8 cellular contexts compared by ENCODE assay signal in genomic region chr9:109110326-109111014, GRCh38. TPM values are rescaled to one million over a fixed set of nuclear protein-coding genes. Genes with fewer than 3 reads are reported as not detected.
A peak's percentile ranks its signal among the peaks of the same experiment; 100 is the strongest.
DNase-seq lines count a peak whose midpoint lies in the region; ATAC-seq lines count a peak whose summit lies in the region.

No MANE protein-coding gene starts in this region.

- peak overlapping the region; percentile 53 for H3K4me3 Mint-ChIP-seq in activated T-cell treated with anti-CD3 and anti-CD28 coated beads, Interleukin-2, amount 50 U/mL, for 4 hours
- peak overlapping the region; percentile 62 for H3K4me3 Mint-ChIP-seq in activated naive CD8-positive, alpha-beta T cell

- H3K27me3 Mint-ChIP-seq in activated T-cell treated with anti-CD3 and anti-CD28 coated beads, Interleukin-2, amount 50 U/mL, for 4 hours (ENCODE audit: low read depth), result no peaks in the 10 kb centered on the region
- no peaks in the 10 kb centered on the region for H3K27me3 Mint-ChIP-seq in activated naive CD8-positive, alpha-beta T cell

- peak; percentile 70 to 76 for ATAC-seq in activated T-cell treated with anti-CD3 and anti-CD28 coated beads, Interleukin-2, amount 50 U/mL, for 4 hours
- ATAC-seq in HG03159 (IDR thresholded peaks at IDR 0.05; ENCODE audit: unreplicated experiment), result peak; percentile 88
- no peak for ATAC-seq in left lobe of liver

- H3K9me3 Mint-ChIP-seq in activated T-cell treated with anti-CD3 and anti-CD28 coated beads, Interleukin-2, amount 50 U/mL, for 4 hours, result no peaks in the 10 kb centered on the region
- H3K9me3 Mint-ChIP-seq in activated naive CD8-positive, alpha-beta T cell (ENCODE audit: low read depth), result no peaks in the 10 kb centered on the region

- peak overlapping the region; percentile 90 for H3K27ac Mint-ChIP-seq in activated naive CD8-positive, alpha-beta T cell

- peaks cover 83% of the 10 kb centered on the region for H3K4me1 Mint-ChIP-seq in activated T-cell treated with anti-CD3 and anti-CD28 coated beads, Interleukin-2, amount 50 U/mL, for 4 hours (ENCODE audit: low read depth)
- peaks cover 86% of the 10 kb centered on the region for H3K4me1 Mint-ChIP-seq in activated naive CD8-positive, alpha-beta T cell (ENCODE audit: low read depth)

- no peak for DNase-seq in activated T-cell treated with anti-CD3 and anti-CD28 coated beads, Interleukin-2, amount 50 U/mL, for 4 hours
- no peak for DNase-seq in activated T-cell treated with anti-CD3 and anti-CD28 coated beads, Interleukin-2, amount 50 U/mL, for 48 hours
- peak; percentile 30 for DNase-seq in kidney glomerular epithelial cell (lab: John Stamatoyannopoulos, UW)
- DNase-seq in left lobe of liver (ENCODE audit: low spot score), result no peak
- DNase-seq in NCI-H1048 (lab: John Stamatoyannopoulos, UW), result no peak
- no peak for DNase-seq in mucosa of gallbladder (ENCODE audit: low spot score)

- H3K36me3 Mint-ChIP-seq in activated T-cell treated with anti-CD3 and anti-CD28 coated beads, Interleukin-2, amount 50 U/mL, for 4 hours (ENCODE audit: insufficient read depth), result peaks cover 9% of the 10 kb centered on the region
- H3K36me3 Mint-ChIP-seq in activated naive CD8-positive, alpha-beta T cell, result peaks cover 5% of the 10 kb centered on the region

RNA-seq across cellular contexts. Expression of gene TMEM245, which starts 9.3 kb away (rescaled TPM):
- 10 to 100 TPM; 18.7 to 19.6 (median 19.0) TPM for total RNA-seq in activated T-cell treated with anti-CD3 and anti-CD28 coated beads, Interleukin-2, amount 50 U/mL, for 4 hours
- total RNA-seq in left lobe of liver, result 33.7 TPM
- 68.4 TPM for total RNA-seq in mucosa of gallbladder

RNA-seq across cellular contexts. Expression of gene FRRS1L, which starts 56.6 kb away (rescaled TPM):
- total RNA-seq in activated T-cell treated with anti-CD3 and anti-CD28 coated beads, Interleukin-2, amount 50 U/mL, for 4 hours, result under 1 TPM in 1 of 3 donors, not detected in 2; 0.10 TPM
- total RNA-seq in left lobe of liver (0.03 TPM), mucosa of gallbladder (10.1 TPM)

Comparison
In these comparisons a context has a peak if more than half of its experiments do, and no peak if none do; other contexts are left out.
1. RNA of gene FRRS1L, which starts 56.6 kb away (total RNA-seq): 10.1 TPM in mucosa of gallbladder (single experiment); 0.03 TPM in left lobe of liver (single experiment) and 0.10 TPM in activated T-cell treated with anti-CD3 and anti-CD28 coated beads, Interleukin-2, amount 50 U/mL, for 4 hours; every median in the first group is over 10 times any median in the second.